In the genomic region with DNA sequence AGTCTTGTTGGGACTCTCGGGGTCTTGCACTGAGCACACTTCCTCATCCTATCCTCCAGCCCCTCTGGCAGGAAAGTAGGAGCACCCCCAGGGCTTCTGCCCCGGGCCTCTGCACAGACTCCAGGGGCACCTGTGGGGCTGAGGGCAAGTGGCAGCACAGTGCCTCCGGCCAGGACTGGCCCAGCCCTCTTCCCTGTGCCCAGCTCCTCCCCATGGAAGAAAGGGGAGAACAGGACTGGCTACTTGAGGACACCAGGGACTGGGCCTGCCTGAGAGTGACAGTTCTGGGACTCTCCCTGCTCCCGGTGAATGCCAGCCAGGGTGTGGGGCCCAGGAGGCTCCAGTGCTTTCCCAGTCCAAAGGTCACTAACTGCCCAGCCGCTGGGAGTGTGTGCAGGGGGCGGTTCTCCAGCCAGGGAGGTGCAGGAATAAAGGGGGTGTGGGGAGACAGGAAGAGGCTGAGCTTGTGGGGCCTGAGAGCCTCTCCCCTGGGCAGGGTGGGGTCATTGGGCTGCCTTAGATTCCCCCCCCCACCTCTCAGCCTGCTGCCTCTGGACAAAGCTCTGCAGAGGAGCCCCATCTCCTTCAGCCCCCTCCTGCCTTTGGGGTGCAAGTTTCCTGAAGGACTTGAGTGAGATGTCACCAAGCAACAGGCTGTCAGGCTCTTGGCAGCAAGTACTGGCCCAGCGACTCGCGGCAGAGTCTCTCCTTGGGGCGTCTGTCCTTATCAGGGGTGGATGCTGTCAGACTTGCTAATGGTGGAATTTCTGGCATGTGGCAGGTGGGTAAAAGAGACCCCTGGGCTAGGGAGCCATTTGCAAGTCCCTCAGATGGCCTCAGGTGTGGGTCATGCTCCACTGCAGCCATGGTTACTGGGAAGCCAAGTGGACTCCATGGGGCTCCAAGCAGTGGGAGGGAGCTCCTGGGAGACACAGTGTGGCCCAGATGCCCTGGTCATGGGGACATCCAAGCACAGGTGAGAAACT, we compare ENCODE assay signal across 9 cellular contexts. TPM values are rescaled to one million over a fixed set of nuclear protein-coding genes. Genes with fewer than 3 reads are reported as not detected.
DNase-seq lines count a peak whose midpoint lies in the region; ATAC-seq and TF ChIP-seq lines count a peak whose summit lies in the region.
"Had no signal": no experiment of that assay in that cellular context is flagged by ENCODE, and none has a peak within 500 bp of the region (broad histone marks: within the 10 kb centered on the region; RNA-seq: fewer than 3 reads in every experiment).

No MANE protein-coding gene starts in this region.

- H3K4me3 ChIP-seq in Panc1 (ENCODE audit: low read depth in 2 of 2, low read length in 2 of 2) (peak overlapping the region; percentile 50 to 82), psoas muscle (no peak overlapping the region)

- in situ Hi-C loops in G401 (cut with HindIII; ENCODE audit: low sequenced_read_pairs) (no loop called here), Panc1 (cut with HindIII; ENCODE audit: low pct_unique_long_range_greater_than_20kb, low sequenced_read_pairs) (no loop called here)

- no peaks in the 10 kb centered on the region for H3K9me3 Mint-ChIP-seq in stimulated activated effector memory CD8-positive, alpha-beta T cell treated with anti-CD3 and anti-CD28 coated beads, Interleukin-12 subunit alpha, Interleukin-12 subunit beta, amount 100 ng/mL, for 72 hours
- no peaks in the 10 kb centered on the region for H3K9me3 Mint-ChIP-seq in activated naive CD4-positive, alpha-beta T cell treated with anti-CD3 and anti-CD28 coated beads, Interleukin-2, amount 50 U/mL, for 72 hours

- ATAC-seq in Panc1 (peak; percentile 84), Right ventricle myocardium superior (ENCODE audit: poor library complexity) (peak; percentile 94), psoas muscle (peak; percentile 83 to 91 (median 87))
- no peak for ATAC-seq in stimulated activated effector memory CD8-positive, alpha-beta T cell treated with anti-CD3 and anti-CD28 coated beads, Interleukin-12 subunit alpha, Interleukin-12 subunit beta, amount 100 ng/mL, for 72 hours
- ATAC-seq in activated naive CD4-positive, alpha-beta T cell treated with anti-CD3 and anti-CD28 coated beads, Interleukin-2, amount 50 U/mL, for 72 hours, result no peak

- H3K36me3 Mint-ChIP-seq in stimulated activated effector memory CD8-positive, alpha-beta T cell treated with anti-CD3 and anti-CD28 coated beads, Interleukin-12 subunit alpha, Interleukin-12 subunit beta, amount 100 ng/mL, for 72 hours, result peaks cover 6% of the 10 kb centered on the region
- no peaks in the 10 kb centered on the region for H3K36me3 Mint-ChIP-seq in activated naive CD4-positive, alpha-beta T cell treated with anti-CD3 and anti-CD28 coated beads, Interleukin-2, amount 50 U/mL, for 72 hours

- no TSS peak for BruUV-seq in Panc1 (replicated peaks; lab: Mats Ljungman, UMichigan)

- DNase-seq in G401 (ENCODE audit: low spot score), result peak; percentile 11
- no peak for DNase-seq in Panc1 (ENCODE audit: low read depth, low spot score)
- DNase-seq in Right ventricle myocardium superior, result peak; percentile 85
- peak; percentile 71 to 82 for DNase-seq in psoas muscle
- DNase-seq in activated naive CD4-positive, alpha-beta T cell treated with Interleukin-2 at 50 U/mL for 16 hours, result no peak
- DNase-seq in stimulated activated effector memory CD8-positive, alpha-beta T cell treated with anti-CD3 and anti-CD28 coated beads, Interleukin-12 subunit alpha, Interleukin-12 subunit beta, amount 100 ng/mL, for 72 hours (ENCODE audit: low spot score in 2 of 2), result no peak
- no peak for DNase-seq in activated naive CD4-positive, alpha-beta T cell treated with anti-CD3 and anti-CD28 coated beads, Interleukin-2, amount 50 U/mL, for 72 hours (ENCODE audit: low spot score in 2 of 2)
- no peak for DNase-seq in effector CD8-positive, alpha-beta T cell (lab: John Stamatoyannopoulos, UW)
- DNase-seq: NCI-H2107 had no signal

- POLR2A ChIA-PET in Panc1 (lab: Charles Lee), result interaction anchor here (1.0 to 1.2 kb wide), 2 partner anchors 18 to 41 kb away, joined by 3 to 4 read pairs; no protein-coding TSS in a partner anchor

- no peak overlapping the region for H3K27ac Mint-ChIP-seq in stimulated activated effector memory CD8-positive, alpha-beta T cell treated with anti-CD3 and anti-CD28 coated beads, Interleukin-12 subunit alpha, Interleukin-12 subunit beta, amount 100 ng/mL, for 72 hours
- no peak overlapping the region for H3K27ac Mint-ChIP-seq in activated naive CD4-positive, alpha-beta T cell treated with anti-CD3 and anti-CD28 coated beads, Interleukin-2, amount 50 U/mL, for 72 hours

- peak overlapping the region; percentile 97 for H3K27ac ChIP-seq in Panc1 (ENCODE audit: low read length)
- H3K27ac ChIP-seq in psoas muscle, result peak overlapping the region; percentile 39

- peaks cover 58% of the 10 kb centered on the region for H3K4me1 Mint-ChIP-seq in stimulated activated effector memory CD8-positive, alpha-beta T cell treated with anti-CD3 and anti-CD28 coated beads, Interleukin-12 subunit alpha, Interleukin-12 subunit beta, amount 100 ng/mL, for 72 hours

- H3K4me3 Mint-ChIP-seq in stimulated activated effector memory CD8-positive, alpha-beta T cell treated with anti-CD3 and anti-CD28 coated beads, Interleukin-12 subunit alpha, Interleukin-12 subunit beta, amount 100 ng/mL, for 72 hours, result no peak overlapping the region

- intact Hi-C loops in Panc1 (cut with micrococcal nuclease; ENCODE audit: unreplicated experiment) (no loop called here), Right ventricle myocardium superior (cut with DNase I) (loop anchor here (5.0 kb wide), 1 partner anchor 39 kb away; no protein-coding TSS in a partner anchor), psoas muscle (cut with DNase I) (loop anchor here in 1 of 2 donors (5.0 kb wide), 1 partner anchor 39 kb away; no protein-coding TSS in a partner anchor)

- TF ChIP-seq CTCF in Panc1 (IDR thresholded peaks at IDR 0.05) (no peak), psoas muscle (IDR thresholded peaks at IDR 0.05) (no peak)

- no peaks in the 10 kb centered on the region for H3K9me3 ChIP-seq in Panc1 (ENCODE audit: control insufficient read depth, insufficient read depth, low read depth, low read length)
- no peaks in the 10 kb centered on the region for H3K9me3 ChIP-seq in psoas muscle

- H3K4me1 ChIP-seq in Panc1 (ENCODE audit: control insufficient read depth, insufficient read depth, low read length), result peaks cover 82% of the 10 kb centered on the region
- H3K4me1 ChIP-seq in psoas muscle, result peaks cover 53% of the 10 kb centered on the region

- CTCF ChIA-PET in Panc1 (lab: Charles Lee), result interaction anchor here (0.6 kb wide), 3 partner anchors 17 to 158 kb away, joined by 3 to 4 read pairs (median 3); no protein-coding TSS in a partner anchor

- H3K27me3 ChIP-seq in Panc1 (ENCODE audit: control insufficient read depth, insufficient read depth, low read length), result no peaks in the 10 kb centered on the region
- H3K27me3 ChIP-seq in psoas muscle (ENCODE audit: insufficient read depth in 3 of 3, low read length in 2 of 3), result no peaks in the 10 kb centered on the region

- WGBS in psoas muscle, 3 donors, result 17 to 31% (median 22%) methylated on average over 10 of the region's 10 CpGs

- no peaks in the 10 kb centered on the region for H3K36me3 ChIP-seq in Panc1 (ENCODE audit: control insufficient read depth, insufficient read depth, low read length)
- H3K36me3 ChIP-seq in psoas muscle (ENCODE audit: insufficient read depth in 1 of 2, low read depth in 1 of 2), result no peaks in the 10 kb centered on the region

RNA-seq across cellular contexts. Expression of gene JADE2, which starts 19.1 kb away (rescaled TPM):
- total RNA-seq in G401 (2014; rRNA removed; shearing (Covaris generic)), result 24.4 and 25.8 TPM in 2 replicates
- total RNA-seq in Panc1 (2021; ENCODE audit: unreplicated experiment) (80.0 TPM), Right ventricle myocardium superior (25.9 TPM), psoas muscle (10 to 100 TPM in 3 of 4 donors, 1 to 10 TPM in 1; 10.0 to 15.1 (median 14.4) TPM)
- polyA plus RNA-seq in Panc1 (2012; ENCODE audit: insufficient read length), result 40.4 TPM
- polyA plus RNA-seq in psoas muscle, result 10 to 100 TPM in 1 of 3 donors, 1 to 10 TPM in 2; 5.0 to 10.1 (median 6.0) TPM
- 10 to 100 TPM; 73.4 to 80.8 TPM for total RNA-seq in activated naive CD4-positive, alpha-beta T cell treated with anti-CD3 and anti-CD28 coated beads, Interleukin-2, amount 50 U/mL, for 72 hours

Comparison
In these comparisons a context has a peak if more than half of its experiments do, and no peak if none do; other contexts are left out.
1. DNase-seq: peak in G401 (single experiment), Right ventricle myocardium superior (single experiment) and psoas muscle (2 of 2); none in Panc1 (single experiment), activated naive CD4-positive, alpha-beta T cell treated with Interleukin-2 at 50 U/mL for 16 hours (single experiment), stimulated activated effector memory CD8-positive, alpha-beta T cell treated with anti-CD3 and anti-CD28 coated beads, Interleukin-12 subunit alpha, Interleukin-12 subunit beta, amount 100 ng/mL, for 72 hours (0 of 2), activated naive CD4-positive, alpha-beta T cell treated with anti-CD3 and anti-CD28 coated beads, Interleukin-2, amount 50 U/mL, for 72 hours (0 of 2) and effector CD8-positive, alpha-beta T cell (single experiment).
2. ATAC-seq: peak in Panc1 (single experiment), Right ventricle myocardium superior (single experiment) and psoas muscle (4 of 4); none in stimulated activated effector memory CD8-positive, alpha-beta T cell treated with anti-CD3 and anti-CD28 coated beads, Interleukin-12 subunit alpha, Interleukin-12 subunit beta, amount 100 ng/mL, for 72 hours (single experiment) and activated naive CD4-positive, alpha-beta T cell treated with anti-CD3 and anti-CD28 coated beads, Interleukin-2, amount 50 U/mL, for 72 hours (0 of 2).